In genomic region chr11:83537131-83537610, GRCh38 we compare ENCODE assay signal across 22 cellular contexts.
"Had no signal": no experiment of that assay in that cellular context is flagged by ENCODE, and none has a peak within 500 bp of the region (broad histone marks: within the 10 kb centered on the region; RNA-seq: fewer than 3 reads in every experiment).

No MANE protein-coding gene starts in this region.

- H3K4me1 ChIP-seq: neural progenitor cell, parathyroid adenoma, psoas muscle, right lobe of liver, upper lobe of left lung had no signal

- H3K27ac ChIP-seq: neural progenitor cell, ovary, parathyroid adenoma, psoas muscle, right lobe of liver, sigmoid colon, stomach, thoracic aorta, thyroid gland, tibial nerve, upper lobe of left lung, vagina had no signal

- H3K4me3 ChIP-seq: neural progenitor cell, ovary, psoas muscle, right lobe of liver, sigmoid colon, stomach, thoracic aorta, thyroid gland, tibial nerve, upper lobe of left lung, vagina had no signal

- H3K27me3 ChIP-seq: neural progenitor cell, ovary, right lobe of liver, sigmoid colon, stomach, thyroid gland, tibial nerve, upper lobe of left lung, vagina had no signal

- H3K36me3 ChIP-seq: neural progenitor cell, ovary, right lobe of liver, sigmoid colon, stomach, thoracic aorta, thyroid gland, tibial nerve, upper lobe of left lung, vagina had no signal

- DNase-seq: occipital lobe; ovary; posterior cingulate gyrus; psoas muscle; right cardiac atrium; right lobe of liver; sigmoid colon; small intestine; stimulated activated CD4-positive, alpha-beta T cell treated with anti-CD3 and anti-CD28 coated beads, Interleukin-15, amount 100 ng/mL, for 24 hours; stimulated activated CD4-positive, alpha-beta T cell treated with anti-CD3 and anti-CD28 coated beads, Interleukin-2, amount 100 ng/mL, for 24 hours; stimulated activated CD4-positive, alpha-beta T cell treated with anti-CD3 and anti-CD28 coated beads, Interleukin-2, amount 100 ng/mL, for 48 hours; stimulated activated CD4-positive, alpha-beta T cell treated with anti-CD3 and anti-CD28 coated beads, Interleukin-4, amount 100 ng/mL, for 24 hours; stimulated activated naive B cell treated with anti-CD40 and anti-IgM and Interleukin-4, amounts not matched to agents 10 μg/mL and 1 μg/mL and 100 μg/mL, for 72 hours; stimulated activated naive CD4-positive, alpha-beta T cell treated with Interleukin-2 at 50 U/mL for 16 hours; stomach; thyroid gland; upper lobe of left lung had no signal

- H3K9me3 ChIP-seq: ovary, psoas muscle, right lobe of liver, sigmoid colon, stomach, thoracic aorta, thyroid gland, tibial nerve, upper lobe of left lung, vagina had no signal
